In genomic region chr1:164709541-164710287, GRCh38 we compare ENCODE assay signal across 1 cellular context.
TF ChIP-seq lines count a peak whose summit lies in the region.

No MANE protein-coding gene starts in this region.

TF ChIP-seq in IMR-90, 13 proteins besides CTCF, POLR2A, EP300 and RAD21:
- TF ChIP-seq MXI1 (IDR thresholded peaks at IDR 0.05; ENCODE audit: borderline replicate concordance, low read depth, low read length) (no peak), CEBPB (IDR thresholded peaks at IDR 0.05; ENCODE audit: low read depth, low read length) (no peak), MAZ (IDR thresholded peaks at IDR 0.05; ENCODE audit: borderline replicate concordance, low read depth, low read length) (no peak), NFE2L2 (IDR thresholded peaks at IDR 0.05; ENCODE audit: low read depth, low read length) (no peak), MAFK (IDR thresholded peaks at IDR 0.05; ENCODE audit: low read depth, low read length) (no peak), RCOR1 (IDR thresholded peaks at IDR 0.05; ENCODE audit: insufficient replicate concordance, low read length) (no peak), CHD1 (IDR thresholded peaks at IDR 0.05; ENCODE audit: low read depth, low read length) (no peak)
- TF ChIP-seq, protein P1, sequence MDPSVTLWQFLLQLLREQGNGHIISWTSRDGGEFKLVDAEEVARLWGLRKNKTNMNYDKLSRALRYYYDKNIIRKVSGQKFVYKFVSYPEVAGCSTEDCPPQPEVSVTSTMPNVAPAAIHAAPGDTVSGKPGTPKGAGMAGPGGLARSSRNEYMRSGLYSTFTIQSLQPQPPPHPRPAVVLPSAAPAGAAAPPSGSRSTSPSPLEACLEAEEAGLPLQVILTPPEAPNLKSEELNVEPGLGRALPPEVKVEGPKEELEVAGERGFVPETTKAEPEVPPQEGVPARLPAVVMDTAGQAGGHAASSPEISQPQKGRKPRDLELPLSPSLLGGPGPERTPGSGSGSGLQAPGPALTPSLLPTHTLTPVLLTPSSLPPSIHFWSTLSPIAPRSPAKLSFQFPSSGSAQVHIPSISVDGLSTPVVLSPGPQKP (IDR thresholded peaks at IDR 0.05; ENCODE audit: borderline replicate concordance, low read depth, low read length) = no peak
